In genomic region chr5:148790545-148791333, GRCh38 we compare ENCODE assay signal across 10 cellular contexts. TPM values are rescaled to one million over a fixed set of nuclear protein-coding genes. Genes with fewer than 3 reads are reported as not detected.
A peak's percentile ranks its signal among the peaks of the same experiment; 100 is the strongest.
DNase-seq lines count a peak whose midpoint lies in the region; ATAC-seq, FAIRE-seq and TF ChIP-seq lines count a peak whose summit lies in the region.
"Had no signal": no experiment of that assay in that cellular context is flagged by ENCODE, and none has a peak within 500 bp of the region (broad histone marks: within the 10 kb centered on the region; RNA-seq: fewer than 3 reads in every experiment).

No MANE protein-coding gene starts in this region.

- H3K4me2 ChIP-seq in OCI-LY7 (ENCODE audit: low read length), result no peak overlapping the region

- H3K9me3 ChIP-seq in OCI-LY7 (ENCODE audit: low read length), result no peaks in the 10 kb centered on the region
- H3K9me3 ChIP-seq: MG63 had no signal

- intact Hi-C loops in OCI-LY7 (cut with micrococcal nuclease; ENCODE audit: unreplicated experiment), result no loop called here

- no peak overlapping the region for H3K27ac ChIP-seq in OCI-LY7 (ENCODE audit: low read depth, low read length, poor library complexity, severe bottlenecking)

- no TSS peak for BruUV-seq in OCI-LY7 (replicated peaks; lab: Mats Ljungman, UMichigan)

- H4K20me1 ChIP-seq in OCI-LY7 (ENCODE audit: insufficient read depth, low read length), result no peaks in the 10 kb centered on the region

- no peak for FAIRE-seq in bronchial epithelial cell (lab: Jason Lieb, UNC)
- FAIRE-seq: D721Med had no signal

- POLR2A ChIA-PET in OCI-LY7 (lab: Charles Lee), result interaction anchor here (0.5 to 2.3 kb wide), 2 partner anchors 10 to 476 kb away, joined by 3 to 6 read pairs; no protein-coding TSS in a partner anchor

- no peak overlapping the region for H3K4me3 ChIP-seq in bronchial epithelial cell (ENCODE audit: low read depth, low read length)
- H3K4me3 ChIP-seq in OCI-LY7 (ENCODE audit: low read depth, low read length, poor library complexity, severe bottlenecking), result no peak overlapping the region
- H3K4me3 ChIP-seq: MG63 had no signal

- H3K27me3 ChIP-seq in bronchial epithelial cell (ENCODE audit: control insufficient read depth, insufficient read depth, low read length), result no peaks in the 10 kb centered on the region
- H3K27me3 ChIP-seq: MG63 had no signal

- H3K79me2 ChIP-seq in OCI-LY7 (ENCODE audit: insufficient read depth, low read depth, low read length), result no peaks in the 10 kb centered on the region

- ATAC-seq in GM18858 (IDR thresholded peaks at IDR 0.05; ENCODE audit: unreplicated experiment) (peak; percentile 5), GM21717 (IDR thresholded peaks at IDR 0.05; ENCODE audit: unreplicated experiment) (peak; percentile 30), HG03342 (IDR thresholded peaks at IDR 0.05; ENCODE audit: unreplicated experiment) (peak; percentile 34), GM21825 (IDR thresholded peaks at IDR 0.05; ENCODE audit: unreplicated experiment) (no peak)

- peak; percentile 98 for DNase-seq in bronchial epithelial cell (ENCODE audit: low read depth)
- DNase-seq in OCI-LY7 (ENCODE audit: low spot score), result no peak
- no peak for DNase-seq in NCI-H2171 treated with DMSO at 0.1 percent for 48 hours (lab: John Stamatoyannopoulos, UW)
- DNase-seq in activated naive CD4-positive, alpha-beta T cell (lab: John Stamatoyannopoulos, UW), result no peak
- DNase-seq: MG63 had no signal

- H3K4me1 ChIP-seq in OCI-LY7 (ENCODE audit: insufficient read depth, low read length, poor library complexity, severe bottlenecking), result peaks cover 8% of the 10 kb centered on the region

- no peak overlapping the region for H2AFZ ChIP-seq in OCI-LY7 (ENCODE audit: low read length)

- CTCF ChIA-PET in OCI-LY7 (lab: Charles Lee; ENCODE audit: unreplicated experiment), result interaction anchor here (1.0 kb wide), 1 partner anchor 167 kb away, joined by 4 read pairs; no protein-coding TSS in a partner anchor

- TF ChIP-seq CTCF in bronchial epithelial cell (IDR thresholded peaks at IDR 0.05; ENCODE audit: insufficient read depth, low read length, severe bottlenecking) (no peak), OCI-LY7 (conservative IDR thresholded peaks at IDR 0.05; ENCODE audit: low read length) (no peak)

- no peaks in the 10 kb centered on the region for H3K9me2 ChIP-seq in OCI-LY7 (ENCODE audit: insufficient read depth, low read length)

- H3K36me3 ChIP-seq in bronchial epithelial cell (ENCODE audit: control insufficient read depth, insufficient read depth, low read length) (no peaks in the 10 kb centered on the region), OCI-LY7 (ENCODE audit: insufficient read depth, low read length) (no peaks in the 10 kb centered on the region)
- H3K36me3 ChIP-seq: MG63 had no signal

RNA-seq across cellular contexts. Expression of gene ADRB2, which starts 35.7 kb away (rescaled TPM):
- total RNA-seq in bronchial epithelial cell, result 18.7 and 21.9 TPM in 2 replicates
- 14.6 and 16.8 TPM in 2 replicates for total RNA-seq in OCI-LY7 (2014; rRNA removed; shearing (Covaris generic))
- total RNA-seq in OCI-LY7 (2022), result 4.4 and 4.6 TPM in 2 replicates
